16 cellular contexts compared by ENCODE assay signal in the genomic region with DNA sequence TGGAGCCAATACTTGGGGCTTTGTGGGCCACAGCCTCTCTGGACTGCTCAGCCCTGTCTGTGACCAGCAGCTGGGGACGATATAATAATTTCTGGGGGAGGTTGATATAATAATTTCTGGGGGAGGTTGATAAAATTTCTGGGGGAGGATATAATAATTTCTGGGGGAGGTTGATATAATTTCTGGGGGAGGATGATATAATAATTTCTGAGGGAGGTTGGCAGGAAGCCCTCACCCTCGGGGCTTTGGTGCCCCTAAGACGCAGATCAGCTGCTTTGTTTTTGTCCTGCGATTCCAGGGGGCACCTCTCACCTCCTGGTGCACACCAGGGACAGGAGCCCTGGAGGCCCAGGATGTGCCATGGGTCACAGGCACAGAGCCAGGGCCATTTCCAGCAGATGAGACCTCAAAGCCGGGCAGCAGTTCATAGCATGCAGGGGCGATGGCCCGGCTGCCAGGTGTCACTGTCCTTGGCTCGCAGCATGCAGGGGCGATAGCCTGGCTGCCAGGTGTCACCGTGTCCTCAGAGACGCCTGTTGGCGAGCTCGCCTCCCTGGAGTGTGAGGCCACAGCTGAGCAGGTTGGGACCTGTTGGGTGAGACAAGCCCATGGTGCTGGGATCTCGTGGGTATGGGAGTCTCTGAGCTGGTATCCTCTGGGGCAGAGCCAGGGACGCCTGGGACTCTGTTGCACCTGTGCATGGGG. TPM values are rescaled to one million over a fixed set of nuclear protein-coding genes. Genes with fewer than 3 reads are reported as not detected.
DNase-seq lines count a peak whose midpoint lies in the region; ATAC-seq and TF ChIP-seq lines count a peak whose summit lies in the region.
"Had no signal": no experiment of that assay in that cellular context is flagged by ENCODE, and none has a peak within 500 bp of the region (broad histone marks: within the 10 kb centered on the region; RNA-seq: fewer than 3 reads in every experiment).

No MANE protein-coding gene starts in this region.

- H3K27ac ChIP-seq in lower lobe of right lung (peak overlapping the region; percentile 72), endodermal cell (ENCODE audit: low read depth, low read length) (no peak overlapping the region), dorsolateral prefrontal cortex (no peak overlapping the region)
- H3K27ac ChIP-seq: ascending aorta, gastrocnemius medialis had no signal

- WGBS in endodermal cell (ENCODE audit: insufficient coverage in 1 of 2, insufficient read length in 1 of 2), 2 experiments: 87 to 92% methylated on average over 12 to 15 of the region's 15 CpGs

- H3K9me3 ChIP-seq in lower lobe of right lung (no peaks in the 10 kb centered on the region), endodermal cell (ENCODE audit: control insufficient read depth, low read length) (no peaks in the 10 kb centered on the region)
- H3K9me3 ChIP-seq: ascending aorta, gastrocnemius medialis had no signal

- H3K27me3 ChIP-seq in lower lobe of right lung (ENCODE audit: low read depth): no peaks in the 10 kb centered on the region
- H3K27me3 ChIP-seq in endodermal cell (ENCODE audit: control insufficient read depth, insufficient read depth, low read length, poor library complexity, severe bottlenecking): no peaks in the 10 kb centered on the region
- peaks cover 0 to 27% (median 16%) of the 10 kb centered on the region in 45 donors for H3K27me3 ChIP-seq in dorsolateral prefrontal cortex
- H3K27me3 ChIP-seq: ascending aorta had no signal

- H3K4me1 ChIP-seq in lower lobe of right lung (peaks cover 51% of the 10 kb centered on the region), endodermal cell (ENCODE audit: control insufficient read depth, insufficient read depth, low read length) (peaks cover 10% of the 10 kb centered on the region)

- POLR2A ChIA-PET in WTC11 (lab: Charles Lee): no interaction called here

- intact Hi-C loops in lower lobe of right lung (cut with DNase I): no loop called here
- intact Hi-C loops in dorsolateral prefrontal cortex (cut with DNase I): no loop called here

- H3K36me3 Mint-ChIP-seq in IgD-negative memory B cell (peaks cover 6% of the 10 kb centered on the region), WTC11 (peaks cover 13% of the 10 kb centered on the region), endodermal cell (ENCODE audit: low read depth) (peaks cover 25% of the 10 kb centered on the region)

- ATAC-seq in WTC11 (no peak), lower lobe of right lung (no peak), GM19397 (IDR thresholded peaks at IDR 0.05; ENCODE audit: unreplicated experiment) (no peak)
- ATAC-seq: gastrocnemius medialis; naive thymus-derived CD4-positive, alpha-beta T cell had no signal

- CTCF ChIA-PET in WTC11 (lab: Charles Lee): interaction anchor here (0.5 to 4.4 kb wide), 6 partner anchors 12 to 136 kb away, joined by 3 to 28 read pairs (median 4); no protein-coding TSS in a partner anchor

- H3K27me3 Mint-ChIP-seq in IgD-negative memory B cell (no peaks in the 10 kb centered on the region), WTC11 (ENCODE audit: low read depth) (no peaks in the 10 kb centered on the region), endodermal cell (ENCODE audit: insufficient read depth) (no peaks in the 10 kb centered on the region)
- H3K27me3 Mint-ChIP-seq: activated CD4-positive, alpha-beta T cell treated with anti-CD3 and anti-CD28 coated beads, Interleukin-2, amount 10 ng/mL, durations not matched to agents 7 days and 5 days; naive thymus-derived CD4-positive, alpha-beta T cell had no signal

- H3K27ac Mint-ChIP-seq in IgD-negative memory B cell (peak overlapping the region in 2 of 3 donors; percentile 74 to 76), WTC11 (peak overlapping the region; percentile 49; the same call in 1 of the 2 replicates), endodermal cell (no peak overlapping the region)
- H3K27ac Mint-ChIP-seq: activated CD4-positive, alpha-beta T cell treated with anti-CD3 and anti-CD28 coated beads, Interleukin-2, amount 10 ng/mL, durations not matched to agents 7 days and 5 days; activated T-helper 1 cell treated with anti-CD3 and anti-CD28 coated beads, Interleukin-12 subunit alpha, Interleukin-12 subunit beta, Interleukin-2, Interleukin-4 antibody, amounts not matched to agents 30 ng/mL and 10 ng/mL and 1 ng/mL, durations not matched to agents 14 hours and 24 hours and 36 hours; naive thymus-derived CD4-positive, alpha-beta T cell had no signal

- DNase-seq in DMS53 (lab: John Stamatoyannopoulos, UW) (peak; percentile 93), WTC11 (ENCODE audit: low spot score) (no peak), lower lobe of right lung (peak; percentile 55), endodermal cell (no peak), dorsolateral prefrontal cortex (no peak), KG1 (lab: John Stamatoyannopoulos, UW) (no peak)
- DNase-seq: activated CD4-positive, alpha-beta T cell treated with anti-CD3 and anti-CD28 coated beads, Interleukin-2, amount 10 ng/mL, durations not matched to agents 7 days and 5 days; effector CD4-positive, alpha-beta T cell; gastrocnemius medialis; naive thymus-derived CD4-positive, alpha-beta T cell; NCI-H187; OCI-M1 had no signal

- H3K4me1 Mint-ChIP-seq in IgD-negative memory B cell: peaks cover 17 to 40% (median 35%) of the 10 kb centered on the region in 3 donors
- H3K4me1 Mint-ChIP-seq in WTC11: peaks cover 25% of the 10 kb centered on the region
- peaks cover 20% of the 10 kb centered on the region for H3K4me1 Mint-ChIP-seq in endodermal cell

- H3K4me3 Mint-ChIP-seq in IgD-negative memory B cell: peak overlapping the region in 1 of 4 donors; percentile 84
- H3K4me3 Mint-ChIP-seq in WTC11: no peak overlapping the region
- H3K4me3 Mint-ChIP-seq in endodermal cell: no peak overlapping the region
- H3K4me3 Mint-ChIP-seq: activated CD4-positive, alpha-beta T cell treated with anti-CD3 and anti-CD28 coated beads, Interleukin-2, amount 10 ng/mL, durations not matched to agents 7 days and 5 days; activated T-helper 1 cell treated with anti-CD3 and anti-CD28 coated beads, Interleukin-12 subunit alpha, Interleukin-12 subunit beta, Interleukin-2, Interleukin-4 antibody, amounts not matched to agents 30 ng/mL and 10 ng/mL and 1 ng/mL, durations not matched to agents 14 hours and 24 hours and 36 hours had no signal

- no peak overlapping the region for H3K9ac ChIP-seq in endodermal cell (ENCODE audit: extremely low read depth, low read length, poor library complexity, severe bottlenecking)

- peaks cover 38% of the 10 kb centered on the region for H3K36me3 ChIP-seq in lower lobe of right lung
- peaks cover 24% of the 10 kb centered on the region for H3K36me3 ChIP-seq in endodermal cell (ENCODE audit: control insufficient read depth, insufficient read depth, low read length)

- no peaks in the 10 kb centered on the region for H3K9me3 Mint-ChIP-seq in IgD-negative memory B cell
- no peaks in the 10 kb centered on the region for H3K9me3 Mint-ChIP-seq in WTC11
- no peaks in the 10 kb centered on the region for H3K9me3 Mint-ChIP-seq in endodermal cell
- H3K9me3 Mint-ChIP-seq: activated CD4-positive, alpha-beta T cell treated with anti-CD3 and anti-CD28 coated beads, Interleukin-2, amount 10 ng/mL, durations not matched to agents 7 days and 5 days; activated T-helper 1 cell treated with anti-CD3 and anti-CD28 coated beads, Interleukin-12 subunit alpha, Interleukin-12 subunit beta, Interleukin-2, Interleukin-4 antibody, amounts not matched to agents 30 ng/mL and 10 ng/mL and 1 ng/mL, durations not matched to agents 14 hours and 24 hours and 36 hours; naive thymus-derived CD4-positive, alpha-beta T cell had no signal

- H3K4me3 ChIP-seq in lower lobe of right lung (no peak overlapping the region), endodermal cell (ENCODE audit: low read length) (no peak overlapping the region), dorsolateral prefrontal cortex (no peak overlapping the region)
- H3K4me3 ChIP-seq: ascending aorta, gastrocnemius medialis had no signal

- TF ChIP-seq CTCF in WTC11 (IDR thresholded peaks at IDR 0.05) (no peak), lower lobe of right lung (IDR thresholded peaks at IDR 0.05) (no peak), endodermal cell (conservative IDR thresholded peaks at IDR 0.05) (no peak), dorsolateral prefrontal cortex (IDR thresholded peaks at IDR 0.05 in 54 of 56, conservative IDR thresholded peaks at IDR 0.05 in 2 of 56; ENCODE audit: low read depth in 1 of 56, partially characterized antibody in 56 of 56) (no peak)

TF ChIP-seq in WTC11, 78 proteins besides CTCF, POLR2A, EP300 and RAD21 (continues in another document):
- no peak for TF ChIP-seq HMGA2 (CRISPR knock-in tag; IDR thresholded peaks at IDR 0.05)
- TF ChIP-seq ZNF396 (CRISPR knock-in tag; IDR thresholded peaks at IDR 0.05; ENCODE audit: borderline replicate concordance): no peak

RNA-seq across cellular contexts. Expression of a gene that starts 3.8 kb away (rescaled TPM):
- polyA plus RNA-seq in IgD-negative memory B cell: 8.9 TPM
- total RNA-seq in WTC11 (2021) (7.3 to 11.8 TPM (median 11.3 TPM) in 3 replicates), lower lobe of right lung (27.2 TPM), endodermal cell (10 to 100 TPM; 14.2 to 18.9 TPM), dorsolateral prefrontal cortex (1 to 10 TPM in 106 of 120 experiments, under 1 TPM in 14; 0.75 to 5.2 (median 1.7) TPM)
- polyA plus RNA-seq in endodermal cell (2013, experiment 1 of 2): 4.6 TPM
- 5.1 TPM for polyA plus RNA-seq in endodermal cell (2013, experiment 2 of 2)

RNA-seq across cellular contexts. Expression of a gene that starts 18.6 kb away (rescaled TPM):
- polyA plus RNA-seq in IgD-negative memory B cell: 34.2 TPM
- 93.7 to 95.0 TPM (median 94.7 TPM) in 3 replicates for total RNA-seq in WTC11 (2021)
- total RNA-seq in lower lobe of right lung: 44.7 TPM
- total RNA-seq in endodermal cell: 10 to 100 TPM; 73.3 to 86.6 TPM
- 56.8 TPM for polyA plus RNA-seq in endodermal cell (2013, experiment 1 of 2)
- polyA plus RNA-seq in endodermal cell (2013, experiment 2 of 2): 55.1 TPM
- 100 to 1,000 TPM in 1 of 120 experiments, 10 to 100 TPM in 119; 50.4 to 106 (median 64.4) TPM for total RNA-seq in dorsolateral prefrontal cortex

RNA-seq across cellular contexts. Expression of a gene that starts 22.7 kb away (rescaled TPM):
- polyA plus RNA-seq in IgD-negative memory B cell: not detected
- total RNA-seq in WTC11 (2021) (0.21 to 0.26 TPM in 2 of 3 replicates, not detected in the other), lower lobe of right lung (0.38 TPM), endodermal cell (not detected), dorsolateral prefrontal cortex (not detected)
- polyA plus RNA-seq in endodermal cell (2013, experiment 1 of 2): not detected
- polyA plus RNA-seq in endodermal cell (2013, experiment 2 of 2): not detected
- total RNA-seq: activated CD4-positive, alpha-beta T cell treated with anti-CD3 and anti-CD28 coated beads, Interleukin-2, amount 10 ng/mL, durations not matched to agents 7 days and 5 days; ascending aorta; gastrocnemius medialis; naive thymus-derived CD4-positive, alpha-beta T cell had no signal
- polyA plus RNA-seq: naive thymus-derived CD4-positive, alpha-beta T cell had no signal

RNA-seq across cellular contexts. Expression of a gene that starts 28.3 kb away (rescaled TPM):
- polyA plus RNA-seq in IgD-negative memory B cell: not detected
- total RNA-seq in WTC11 (2021): 46.7 to 52.4 TPM (median 51.5 TPM) in 3 replicates
- total RNA-seq in lower lobe of right lung: 6.5 TPM
- total RNA-seq in endodermal cell: 10 to 100 TPM; 12.1 to 12.9 TPM
- 59.0 TPM for polyA plus RNA-seq in endodermal cell (2013, experiment 1 of 2)
- polyA plus RNA-seq in endodermal cell (2013, experiment 2 of 2): 52.6 TPM
- 10 to 100 TPM in 47 of 120 experiments, 1 to 10 TPM in 73; 4.6 to 17.2 (median 9.3) TPM for total RNA-seq in dorsolateral prefrontal cortex
- polyA plus RNA-seq: naive thymus-derived CD4-positive, alpha-beta T cell had no signal

RNA-seq across cellular contexts. Expression of a gene that starts 32.7 kb away (rescaled TPM):
- polyA plus RNA-seq in IgD-negative memory B cell: 88.4 TPM
- 373 to 376 TPM (median 375 TPM) in 3 replicates for total RNA-seq in WTC11 (2021)
- 208 TPM for total RNA-seq in lower lobe of right lung
- total RNA-seq in endodermal cell: 100 to 1,000 TPM; 328 to 415 TPM
- 395 TPM for polyA plus RNA-seq in endodermal cell (2013, experiment 1 of 2)
- 425 TPM for polyA plus RNA-seq in endodermal cell (2013, experiment 2 of 2)
- total RNA-seq in dorsolateral prefrontal cortex: 100 to 1,000 TPM; 132 to 331 (median 230) TPM

Comparison
In these comparisons a context has a peak if more than half of its experiments do, and no peak if none do; other contexts are left out.
1. DNase-seq: peak in DMS53 (single experiment) and lower lobe of right lung (single experiment); none in WTC11 (single experiment), endodermal cell (single experiment), dorsolateral prefrontal cortex (0 of 10) and KG1 (single experiment).